ENCODE assay signal across 8 cellular contexts in genomic region chr10:17290226-17290625, GRCh38.
DNase-seq lines count a peak whose midpoint lies in the region; ATAC-seq and TF ChIP-seq lines count a peak whose summit lies in the region.

No MANE protein-coding gene starts in this region.

- H3K27me3 ChIP-seq in lower lobe of right lung (ENCODE audit: low read depth) = peaks cover 10% of the 10 kb centered on the region
- H3K27me3 ChIP-seq in uterus = no peaks in the 10 kb centered on the region

- no peak for TF ChIP-seq POLR2A in uterus (IDR thresholded peaks at IDR 0.05)

- H3K9me3 Mint-ChIP-seq in activated naive CD4-positive, alpha-beta T cell treated with anti-CD3 and anti-CD28 coated beads, Interleukin-2, amount 50 U/mL, for 72 hours = peaks cover 0 to 5% of the 10 kb centered on the region in 2 donors
- H3K9me3 Mint-ChIP-seq in T-helper 2 cell treated with Interferon-gamma antibody and Interleukin-4, amounts not matched to agents 5 μg/mL and 100 μg/mL, for 36 hours = no peaks in the 10 kb centered on the region

- intact Hi-C loops in lower lobe of right lung (cut with DNase I) (no loop called here), cardiac septum (cut with DNase I) (no loop called here), uterus (cut with DNase I; ENCODE audit: low total_unique reads) (no loop called here)

- H3K36me3 ChIP-seq in lower lobe of right lung (no peaks in the 10 kb centered on the region), uterus (no peaks in the 10 kb centered on the region)

- DNase-seq in DMS53 treated with DMSO at 0.1 percent for 48 hours (lab: John Stamatoyannopoulos, UW; ENCODE audit: unreplicated experiment) (peak; percentile 64), HT1080 (ENCODE audit: low read depth) (peak; percentile 28), lower lobe of right lung (no peak), GM19240 (ENCODE audit: insufficient read length, low spot score) (no peak), cardiac septum (ENCODE audit: low spot score) (no peak), uterus (no peak)
- peak in 1 of 2 donors; percentile 33 for DNase-seq in activated naive CD4-positive, alpha-beta T cell treated with anti-CD3 and anti-CD28 coated beads, Interleukin-2, amount 50 U/mL, for 72 hours (ENCODE audit: low spot score in 2 of 2)
- no peak for DNase-seq in T-helper 2 cell treated with Interferon-gamma antibody and Interleukin-4, amounts not matched to agents 5 μg/mL and 100 μg/mL, for 36 hours (ENCODE audit: low spot score)

- peaks cover 2% of the 10 kb centered on the region for H3K4me1 Mint-ChIP-seq in T-helper 2 cell treated with Interferon-gamma antibody and Interleukin-4, amounts not matched to agents 5 μg/mL and 100 μg/mL, for 36 hours (ENCODE audit: low read depth)

- H3K4me1 ChIP-seq in lower lobe of right lung (no peaks in the 10 kb centered on the region), uterus (no peaks in the 10 kb centered on the region)

- no peaks in the 10 kb centered on the region for H3K9me3 ChIP-seq in lower lobe of right lung
- no peaks in the 10 kb centered on the region for H3K9me3 ChIP-seq in uterus

- TF ChIP-seq CTCF in lower lobe of right lung (IDR thresholded peaks at IDR 0.05) (peak; percentile 28), uterus (IDR thresholded peaks at IDR 0.05) (no peak)

- H3K4me3 Mint-ChIP-seq in T-helper 2 cell treated with Interferon-gamma antibody and Interleukin-4, amounts not matched to agents 5 μg/mL and 100 μg/mL, for 36 hours = no peak overlapping the region

- ATAC-seq in activated naive CD4-positive, alpha-beta T cell treated with anti-CD3 and anti-CD28 coated beads, Interleukin-2, amount 50 U/mL, for 72 hours = peak; percentile 94 to 96
- ATAC-seq in lower lobe of right lung = no peak

- H3K27me3 Mint-ChIP-seq in T-helper 2 cell treated with Interferon-gamma antibody and Interleukin-4, amounts not matched to agents 5 μg/mL and 100 μg/mL, for 36 hours (ENCODE audit: low read depth) = peaks cover 15% of the 10 kb centered on the region

- H3K36me3 Mint-ChIP-seq in activated naive CD4-positive, alpha-beta T cell treated with anti-CD3 and anti-CD28 coated beads, Interleukin-2, amount 50 U/mL, for 72 hours = no peaks in the 10 kb centered on the region
- no peaks in the 10 kb centered on the region for H3K36me3 Mint-ChIP-seq in T-helper 2 cell treated with Interferon-gamma antibody and Interleukin-4, amounts not matched to agents 5 μg/mL and 100 μg/mL, for 36 hours (ENCODE audit: low read depth)

- peak overlapping the region; percentile 16 to 54 for H3K27ac Mint-ChIP-seq in activated naive CD4-positive, alpha-beta T cell treated with anti-CD3 and anti-CD28 coated beads, Interleukin-2, amount 50 U/mL, for 72 hours
- H3K27ac Mint-ChIP-seq in T-helper 2 cell treated with Interferon-gamma antibody and Interleukin-4, amounts not matched to agents 5 μg/mL and 100 μg/mL, for 36 hours = no peak overlapping the region

- no peak overlapping the region for H3K4me3 ChIP-seq in lower lobe of right lung
- no peak overlapping the region for H3K4me3 ChIP-seq in uterus

- H3K27ac ChIP-seq in lower lobe of right lung (no peak overlapping the region), uterus (no peak overlapping the region)

Comparison
In these comparisons a context has a peak if more than half of its experiments do, and no peak if none do; other contexts are left out.
1. DNase-seq: peak in DMS53 treated with DMSO at 0.1 percent for 48 hours (single experiment) and HT1080 (single experiment); none in lower lobe of right lung (single experiment), GM19240 (single experiment), cardiac septum (single experiment), uterus (0 of 2) and T-helper 2 cell treated with Interferon-gamma antibody and Interleukin-4, amounts not matched to agents 5 μg/mL and 100 μg/mL, for 36 hours (single experiment).
2. ATAC-seq: peak in activated naive CD4-positive, alpha-beta T cell treated with anti-CD3 and anti-CD28 coated beads, Interleukin-2, amount 50 U/mL, for 72 hours (2 of 2); none in lower lobe of right lung (0 of 2).